In genomic region chr20:58690351-58690750, GRCh38 we compare ENCODE assay signal across 11 cellular contexts. TPM values are rescaled to one million over a fixed set of nuclear protein-coding genes. Genes with fewer than 3 reads are reported as not detected.
DNase-seq lines count a peak whose midpoint lies in the region; ATAC-seq and TF ChIP-seq lines count a peak whose summit lies in the region.
"Had no signal": no experiment of that assay in that cellular context is flagged by ENCODE, and none has a peak within 500 bp of the region (broad histone marks: within the 10 kb centered on the region; RNA-seq: fewer than 3 reads in every experiment).

No MANE protein-coding gene starts in this region.

- H3K27ac ChIP-seq in CD8-positive, alpha-beta memory T cell (ENCODE audit: low read depth, low read length), result no peak overlapping the region
- H3K27ac ChIP-seq in skeletal muscle tissue (ENCODE audit: low read depth, low read length), result peak overlapping the region; percentile 92
- no peak overlapping the region for H3K27ac ChIP-seq in neural progenitor cell
- H3K27ac ChIP-seq: WERI-Rb-1 had no signal

- H3K36me3 ChIP-seq in CD8-positive, alpha-beta memory T cell (ENCODE audit: insufficient read depth, low read length), result peaks cover 4% of the 10 kb centered on the region
- H3K36me3 ChIP-seq in skeletal muscle tissue (ENCODE audit: control insufficient read depth in 3 of 3, insufficient read depth in 3 of 3, low read length in 3 of 3) (peaks cover 8 to 11% (median 10%) of the 10 kb centered on the region in 3 donors), neural progenitor cell (no peaks in the 10 kb centered on the region)

- H3K9me3 Mint-ChIP-seq in CD8-positive, alpha-beta memory T cell, result peaks cover 0 to 2% (median 0%) of the 10 kb centered on the region in 5 donors
- H3K9me3 Mint-ChIP-seq in glutamatergic neuron (ENCODE audit: unreplicated experiment) (peaks cover 9% of the 10 kb centered on the region), neural progenitor cell (no peaks in the 10 kb centered on the region)

- peaks cover 0 to 2% of the 10 kb centered on the region in 2 donors for H3K27me3 Mint-ChIP-seq in CD8-positive, alpha-beta memory T cell
- H3K27me3 Mint-ChIP-seq in T-helper 17 cell, result no peaks in the 10 kb centered on the region
- H3K27me3 Mint-ChIP-seq in glutamatergic neuron (ENCODE audit: unreplicated experiment), result peaks cover 14% of the 10 kb centered on the region
- peaks cover 5% of the 10 kb centered on the region for H3K27me3 Mint-ChIP-seq in neural progenitor cell (ENCODE audit: insufficient read depth, low read depth)

- TF ChIP-seq CTCF in glutamatergic neuron (IDR thresholded peaks at IDR 0.05; ENCODE audit: partially characterized antibody, unreplicated experiment) (no peak), neural progenitor cell (IDR thresholded peaks at IDR 0.05) (no peak)

- no peaks in the 10 kb centered on the region for H3K79me2 ChIP-seq in neural progenitor cell (ENCODE audit: low read depth)

- peak overlapping the region in 4 of 7 donors; percentile 30 to 60 (median 54) for H3K4me3 Mint-ChIP-seq in CD8-positive, alpha-beta memory T cell
- H3K4me3 Mint-ChIP-seq in T-helper 17 cell (no peak overlapping the region), glutamatergic neuron (ENCODE audit: unreplicated experiment) (no peak overlapping the region), neural progenitor cell (no peak overlapping the region)

- H3K4me1 ChIP-seq in CD8-positive, alpha-beta memory T cell (ENCODE audit: insufficient read depth, low read length), result peaks cover 8% of the 10 kb centered on the region
- H3K4me1 ChIP-seq in skeletal muscle tissue (ENCODE audit: control insufficient read depth in 3 of 3, insufficient read depth in 3 of 3, low read length in 3 of 3) (peaks cover 30 to 42% (median 37%) of the 10 kb centered on the region in 3 donors), neural progenitor cell (peaks cover 6% of the 10 kb centered on the region)

- no peaks in the 10 kb centered on the region for H3K9me3 ChIP-seq in CD8-positive, alpha-beta memory T cell (ENCODE audit: low read length)
- no peaks in the 10 kb centered on the region for H3K9me3 ChIP-seq in T-helper 17 cell (ENCODE audit: control insufficient read depth, low read length, poor library complexity, severe bottlenecking)
- no peaks in the 10 kb centered on the region for H3K9me3 ChIP-seq in skeletal muscle tissue (ENCODE audit: control insufficient read depth in 3 of 3, low read length in 3 of 3)
- H3K9me3 ChIP-seq in neural progenitor cell (ENCODE audit: low read depth), result no peaks in the 10 kb centered on the region

- H3K4me3 ChIP-seq in CD8-positive, alpha-beta memory T cell (ENCODE audit: low read length), result no peak overlapping the region
- H3K4me3 ChIP-seq in skeletal muscle tissue (ENCODE audit: low read length in 3 of 3), result no peak overlapping the region
- no peak overlapping the region for H3K4me3 ChIP-seq in neural progenitor cell

- H2AFZ ChIP-seq in neural progenitor cell (replicated peaks), result no peak overlapping the region

- no peak overlapping the region for H3K9ac ChIP-seq in skeletal muscle tissue (ENCODE audit: low read depth in 1 of 3, low read length in 3 of 3)
- no peak overlapping the region for H3K9ac ChIP-seq in neural progenitor cell

- peak overlapping the region in 5 of 8 donors; percentile 64 to 94 (median 88) for H3K27ac Mint-ChIP-seq in CD8-positive, alpha-beta memory T cell
- H3K27ac Mint-ChIP-seq in T-helper 17 cell, result peak overlapping the region; percentile 91
- H3K27ac Mint-ChIP-seq in glutamatergic neuron (ENCODE audit: unreplicated experiment), result peak overlapping the region; percentile 76
- no peak overlapping the region for H3K27ac Mint-ChIP-seq in neural progenitor cell

- H3K27me3 ChIP-seq in CD8-positive, alpha-beta memory T cell (ENCODE audit: insufficient read depth, low read length, poor library complexity, severe bottlenecking), result no peaks in the 10 kb centered on the region
- H3K27me3 ChIP-seq in skeletal muscle tissue (ENCODE audit: control insufficient read depth in 3 of 3, insufficient read depth in 3 of 3, low read length in 3 of 3) (no peaks in the 10 kb centered on the region), neural progenitor cell (no peaks in the 10 kb centered on the region)

- no peak for ATAC-seq in T-helper 17 cell

- no peak for DNase-seq in CD8-positive, alpha-beta memory T cell
- DNase-seq in T-helper 17 cell, result no peak
- no peak for DNase-seq in glutamatergic neuron
- DNase-seq in neural progenitor cell (ENCODE audit: low spot score), result no peak
- DNase-seq in HEK293T (ENCODE audit: extremely low spot score), result no peak
- DNase-seq in activated CD8-positive, alpha-beta memory T cell treated with anti-CD3 and anti-CD28 coated beads for 24 hours, result no peak
- DNase-seq in NOMO-1 treated with DMSO at 0.1 percent for 48 hours (lab: John Stamatoyannopoulos, UW; ENCODE audit: unreplicated experiment), result no peak
- DNase-seq: dermis blood vessel endothelial cell, NCI-H226, WERI-Rb-1 had no signal

- peaks cover 0 to 12% (median 9%) of the 10 kb centered on the region in 3 donors for H3K36me3 Mint-ChIP-seq in CD8-positive, alpha-beta memory T cell
- peaks cover 2% of the 10 kb centered on the region for H3K36me3 Mint-ChIP-seq in T-helper 17 cell (ENCODE audit: low read depth)
- H3K36me3 Mint-ChIP-seq in glutamatergic neuron (ENCODE audit: unreplicated experiment), result peaks cover 3% of the 10 kb centered on the region
- H3K36me3 Mint-ChIP-seq in neural progenitor cell, result no peaks in the 10 kb centered on the region

- peaks cover 18% of the 10 kb centered on the region for H3F3A ChIP-seq in neural progenitor cell (ENCODE audit: low read depth)

- H3K4me1 Mint-ChIP-seq in CD8-positive, alpha-beta memory T cell, result peaks cover 0 to 9% (median 4%) of the 10 kb centered on the region in 3 donors
- peaks cover 14% of the 10 kb centered on the region for H3K4me1 Mint-ChIP-seq in T-helper 17 cell
- peaks cover 20% of the 10 kb centered on the region for H3K4me1 Mint-ChIP-seq in glutamatergic neuron (ENCODE audit: low read depth, unreplicated experiment)
- peaks cover 10% of the 10 kb centered on the region for H3K4me1 Mint-ChIP-seq in neural progenitor cell

- POLR2A ChIA-PET in CD8-positive, alpha-beta memory T cell (lab: Charles Lee), result no interaction called here
- POLR2A ChIA-PET in HEK293T (lab: Yijun Ruan, JAX), result no interaction called here

- H4K20me1 ChIP-seq in neural progenitor cell (ENCODE audit: low read depth), result no peaks in the 10 kb centered on the region

- H3K4me2 ChIP-seq in neural progenitor cell, result no peak overlapping the region

- CTCF ChIA-PET in CD8-positive, alpha-beta memory T cell (lab: Charles Lee), result interaction anchor here (1.7 kb wide), 1 partner anchor 43 kb away, joined by 3 read pairs; no protein-coding TSS in a partner anchor
- CTCF ChIA-PET in HEK293T (lab: Yijun Ruan, JAX), result no interaction called here

TF ChIP-seq in HEK293T, 16 proteins besides CTCF, POLR2A, EP300 and RAD21:
- TF ChIP-seq CTBP1 (IDR thresholded peaks at IDR 0.05; ENCODE audit: borderline replicate concordance) (no peak), ELF4 (IDR thresholded peaks at IDR 0.05) (no peak), L3MBTL2 (conservative IDR thresholded peaks at IDR 0.05) (no peak), FOXK2 (IDR thresholded peaks at IDR 0.05) (no peak), BHLHE40 (IDR thresholded peaks at IDR 0.05; ENCODE audit: borderline replicate concordance) (no peak), PKNOX1 (IDR thresholded peaks at IDR 0.05) (no peak), ZNF384 (IDR thresholded peaks at IDR 0.05) (no peak), FOXM1 (IDR thresholded peaks at IDR 0.05; ENCODE audit: borderline replicate concordance) (no peak)
TF ChIP-seq in HEK293T: peak in this region for 0.

RNA-seq across cellular contexts. Expression of gene NPEPL1, which starts 2.2 kb away (rescaled TPM):
- total RNA-seq in CD8-positive, alpha-beta memory T cell, result 10 to 100 TPM; 15.3 to 18.6 TPM
- polyA plus RNA-seq in CD8-positive, alpha-beta memory T cell, result 6.8 TPM
- total RNA-seq in T-helper 17 cell (10 to 100 TPM; 59.2 to 64.8 TPM), glutamatergic neuron (ENCODE audit: unreplicated experiment) (43.2 TPM), skeletal muscle tissue (20.9 TPM), neural progenitor cell (ENCODE audit: low replicate concordance) (10.9 and 29.4 TPM in 2 replicates)

RNA-seq across cellular contexts. Expression of gene STX16, which starts 39.3 kb away (rescaled TPM):
- 10 to 100 TPM; 69.2 to 72.8 TPM for total RNA-seq in CD8-positive, alpha-beta memory T cell
- polyA plus RNA-seq in CD8-positive, alpha-beta memory T cell, result 24.9 TPM
- total RNA-seq in T-helper 17 cell, result 100 to 1,000 TPM; 161 to 167 TPM
- total RNA-seq in glutamatergic neuron (ENCODE audit: unreplicated experiment), result 71.2 TPM
- total RNA-seq in skeletal muscle tissue, result 32.4 TPM
- 41.2 and 46.6 TPM in 2 replicates for total RNA-seq in neural progenitor cell (ENCODE audit: low replicate concordance)

Comparison
In these comparisons a context has a peak if more than half of its experiments do, and no peak if none do; other contexts are left out.
1. H3K4me3 Mint-ChIP-seq: peak in CD8-positive, alpha-beta memory T cell (4 of 7); none in T-helper 17 cell (single experiment), glutamatergic neuron (single experiment) and neural progenitor cell (single experiment).